Comparison of ENCODE assay signal across 8 cellular contexts in genomic region chr2:110101280-110101844, GRCh38. TPM values are rescaled to one million over a fixed set of nuclear protein-coding genes. Genes with fewer than 3 reads are reported as not detected.
A peak's percentile ranks its signal among the peaks of the same experiment; 100 is the strongest.
DNase-seq lines count a peak whose midpoint lies in the region; ATAC-seq and TF ChIP-seq lines count a peak whose summit lies in the region.

No MANE protein-coding gene starts in this region.

- H3K4me3 Mint-ChIP-seq in activated T-helper 17 cell treated with anti-CD3 and anti-CD28 coated beads, Interleukin-2, amount 50 U/mL, for 72 hours: no peak overlapping the region

- H3K27ac ChIP-seq in prostate gland: peak overlapping the region; percentile 61 to 77

- H3K27me3 ChIP-seq in prostate gland (replicated peaks; ENCODE audit: insufficient read depth): no peaks in the 10 kb centered on the region

- DNase-seq in GDM1 (lab: John Stamatoyannopoulos, UW): peak; percentile 33
- DNase-seq in NCI-H2029 (lab: John Stamatoyannopoulos, UW): peak; percentile 97
- peak; percentile 100 for DNase-seq in glomerular visceral epithelial cell (ENCODE audit: extremely low spot score)
- DNase-seq in prostate gland (ENCODE audit: low spot score): peak; percentile 96
- no peak for DNase-seq in activated gamma-delta T cell (lab: John Stamatoyannopoulos, UW)

- TF ChIP-seq POLR2A in prostate gland (IDR thresholded peaks at IDR 0.05): no peak

- H3K36me3 Mint-ChIP-seq in activated T-helper 17 cell treated with anti-CD3 and anti-CD28 coated beads, Interleukin-2, amount 50 U/mL, for 72 hours (ENCODE audit: low read depth): no peaks in the 10 kb centered on the region

- TF ChIP-seq CTCF in prostate gland (IDR thresholded peaks at IDR 0.05): no peak

- H3K4me3 ChIP-seq in prostate gland: no peak overlapping the region

- peaks cover 16% of the 10 kb centered on the region for H3K4me1 ChIP-seq in prostate gland (replicated peaks)

- ATAC-seq in activated T-helper 17 cell treated with anti-CD3 and anti-CD28 coated beads, Interleukin-2, amount 50 U/mL, for 72 hours (replicated peaks): peak; percentile 71
- no peak for ATAC-seq in HG03039 (IDR thresholded peaks at IDR 0.05; ENCODE audit: unreplicated experiment)
- ATAC-seq in HG03460 (IDR thresholded peaks at IDR 0.05; ENCODE audit: unreplicated experiment): no peak

- H3K27ac Mint-ChIP-seq in activated T-helper 17 cell treated with anti-CD3 and anti-CD28 coated beads, Interleukin-2, amount 50 U/mL, for 72 hours: peak overlapping the region; percentile 81

- H3K9me3 Mint-ChIP-seq in activated T-helper 17 cell treated with anti-CD3 and anti-CD28 coated beads, Interleukin-2, amount 50 U/mL, for 72 hours: peaks cover 4% of the 10 kb centered on the region

- peaks cover 32% of the 10 kb centered on the region for H3K27me3 Mint-ChIP-seq in activated T-helper 17 cell treated with anti-CD3 and anti-CD28 coated beads, Interleukin-2, amount 50 U/mL, for 72 hours

- 1% methylated on average over 11 of the region's 11 CpGs for WGBS in prostate gland

- intact Hi-C loops in prostate gland (cut with DNase I): no loop called here

- H3K9me3 ChIP-seq in prostate gland: no peaks in the 10 kb centered on the region

- no peaks in the 10 kb centered on the region for H3K36me3 ChIP-seq in prostate gland

- H3K4me1 Mint-ChIP-seq in activated T-helper 17 cell treated with anti-CD3 and anti-CD28 coated beads, Interleukin-2, amount 50 U/mL, for 72 hours: no peaks in the 10 kb centered on the region

RNA-seq across cellular contexts. Expression of gene MALL, which starts 14.3 kb away (rescaled TPM):
- under 1 TPM in 1 of 2 donors, not detected in 1; 0.13 TPM for total RNA-seq in activated T-helper 17 cell treated with anti-CD3 and anti-CD28 coated beads, Interleukin-2, amount 50 U/mL, for 72 hours
- total RNA-seq in prostate gland: 10 to 100 TPM; 18.5 to 40.1 TPM

Comparison
In these comparisons a context has a peak if more than half of its experiments do, and no peak if none do; other contexts are left out.
1. RNA of gene MALL, which starts 14.3 kb away (total RNA-seq): 18.5 to 40.1 TPM in prostate gland; 0.13 TPM in activated T-helper 17 cell treated with anti-CD3 and anti-CD28 coated beads, Interleukin-2, amount 50 U/mL, for 72 hours; every median in the first group is over 10 times any median in the second.